In the genomic region with DNA sequence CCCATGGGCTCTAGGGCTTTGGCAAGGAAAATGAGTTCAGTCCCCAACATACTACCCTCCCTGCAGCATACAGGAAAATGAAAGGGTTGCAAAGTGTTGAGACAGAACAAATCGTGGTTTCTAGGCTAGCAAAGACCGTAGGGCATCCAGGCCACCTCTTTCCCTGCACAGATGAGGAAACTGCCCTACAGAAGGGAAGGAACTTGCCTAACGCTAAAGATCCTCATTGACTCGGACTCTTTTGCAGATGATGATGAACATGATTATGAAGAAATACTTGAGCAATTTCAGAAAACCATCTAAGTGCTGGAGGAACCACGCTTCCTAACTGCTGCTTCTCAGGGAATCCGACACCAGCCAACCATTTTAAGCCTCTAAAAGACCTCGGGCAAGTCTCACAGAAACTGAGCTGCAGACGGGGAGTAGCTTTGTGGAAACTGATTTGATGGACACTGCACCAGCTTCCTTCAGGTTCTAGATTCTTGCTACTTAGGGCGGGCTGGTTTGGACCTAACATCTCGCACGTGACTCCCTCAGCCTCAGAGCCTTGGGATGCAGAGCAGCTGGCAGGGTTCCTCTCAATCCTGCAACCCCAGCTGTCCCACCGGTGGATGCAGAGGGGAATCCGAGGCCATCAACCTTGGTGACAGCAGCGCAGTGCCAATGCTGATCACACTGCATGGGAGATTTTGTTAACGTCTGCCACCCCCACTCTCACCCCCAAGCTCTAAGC, we compare ENCODE assay signal across 12 cellular contexts. TPM values are rescaled to one million over a fixed set of nuclear protein-coding genes. Genes with fewer than 3 reads are reported as not detected.
A peak's percentile ranks its signal among the peaks of the same experiment; 100 is the strongest.
DNase-seq lines count a peak whose midpoint lies in the region; ATAC-seq and TF ChIP-seq lines count a peak whose summit lies in the region.
"Had no signal": no experiment of that assay in that cellular context is flagged by ENCODE, and none has a peak within 500 bp of the region (broad histone marks: within the 10 kb centered on the region; RNA-seq: fewer than 3 reads in every experiment).

No MANE protein-coding gene starts in this region.

- H3K27me3 Mint-ChIP-seq in T-helper 1 cell treated with Interleukin-12 subunit alpha and Interleukin-12 subunit beta and Interleukin-4 antibody, amounts not matched to agents 30 μg/mL and 1 μg/mL, for 36 hours (ENCODE audit: low read depth): no peaks in the 10 kb centered on the region
- no peaks in the 10 kb centered on the region for H3K27me3 Mint-ChIP-seq in T-helper 17 cell

- H3K9me3 ChIP-seq in T-helper 17 cell (ENCODE audit: control insufficient read depth, low read length, poor library complexity, severe bottlenecking): no peaks in the 10 kb centered on the region
- H3K9me3 ChIP-seq in left ventricle myocardium inferior (replicated peaks): no peaks in the 10 kb centered on the region
- no peaks in the 10 kb centered on the region for H3K9me3 ChIP-seq in spleen

- in situ Hi-C loops in ACHN (cut with HindIII; ENCODE audit: low pct_ligation_motif_present, low pct_unique_long_range_greater_than_20kb, low sequenced_read_pairs): no loop called here

- 51 to 80% (median 63%) methylated on average over 14 to 15 of the region's 15 CpGs for WGBS in spleen, 5 donors

- no peak for TF ChIP-seq CTCF in left ventricle myocardium inferior (IDR thresholded peaks at IDR 0.05; ENCODE audit: borderline replicate concordance)
- no peak for TF ChIP-seq CTCF in spleen (IDR thresholded peaks at IDR 0.05 in 8 of 11, conservative IDR thresholded peaks at IDR 0.05 in 3 of 11)

- H3K27me3 ChIP-seq in left ventricle myocardium inferior (ENCODE audit: low read depth): no peaks in the 10 kb centered on the region
- no peaks in the 10 kb centered on the region for H3K27me3 ChIP-seq in spleen (replicated peaks in 1 of 7)

- peak overlapping the region; percentile 70 for H3K4me3 Mint-ChIP-seq in T-helper 1 cell treated with Interleukin-12 subunit alpha and Interleukin-12 subunit beta and Interleukin-4 antibody, amounts not matched to agents 30 μg/mL and 1 μg/mL, for 36 hours
- peak overlapping the region; percentile 28 for H3K4me3 Mint-ChIP-seq in T-helper 17 cell

- peak in 1 of 3 donors; percentile 31 for TF ChIP-seq POLR2A in spleen (IDR thresholded peaks at IDR 0.05)

- H3K36me3 Mint-ChIP-seq in T-helper 1 cell treated with Interleukin-12 subunit alpha and Interleukin-12 subunit beta and Interleukin-4 antibody, amounts not matched to agents 30 μg/mL and 1 μg/mL, for 36 hours (ENCODE audit: low read depth): peaks cover 69% of the 10 kb centered on the region
- peaks cover 5% of the 10 kb centered on the region for H3K36me3 Mint-ChIP-seq in T-helper 17 cell (ENCODE audit: low read depth)

- intact Hi-C loops in left ventricle myocardium inferior (cut with micrococcal nuclease) (no loop called here), spleen (cut with DNase I; ENCODE audit: low total_unique reads) (no loop called here)

- peak overlapping the region; percentile 92 for H3K27ac Mint-ChIP-seq in T-helper 1 cell treated with Interleukin-12 subunit alpha and Interleukin-12 subunit beta and Interleukin-4 antibody, amounts not matched to agents 30 μg/mL and 1 μg/mL, for 36 hours
- H3K27ac Mint-ChIP-seq in T-helper 17 cell: peak overlapping the region; percentile 90

- H3K4me3 ChIP-seq in left ventricle myocardium inferior (no peak overlapping the region), spleen (peak overlapping the region in 4 of 8 donors; percentile 7 to 61 (median 24))

- H3K27ac ChIP-seq in left ventricle myocardium inferior (replicated peaks) (peak overlapping the region; percentile 63), spleen (peak overlapping the region; percentile 51 to 97 (median 92))

- H3K36me3 ChIP-seq in left ventricle myocardium inferior: peaks cover 19% of the 10 kb centered on the region
- peaks cover 0 to 98% (median 39%) of the 10 kb centered on the region in 6 donors for H3K36me3 ChIP-seq in spleen

- no peaks in the 10 kb centered on the region for H3K9me3 Mint-ChIP-seq in T-helper 1 cell treated with Interleukin-12 subunit alpha and Interleukin-12 subunit beta and Interleukin-4 antibody, amounts not matched to agents 30 μg/mL and 1 μg/mL, for 36 hours

- DNase-seq in T-helper 1 cell (no peak), T-helper 17 cell (no peak), left ventricle myocardium inferior (no peak), spleen (peak; percentile 72), ACHN (no peak)
- DNase-seq in activated CD4-positive, CD25-positive, alpha-beta regulatory T cell (lab: John Stamatoyannopoulos, UW): no peak
- DNase-seq in stimulated activated CD4-positive, alpha-beta T cell treated with anti-CD3 and anti-CD28 coated beads, Interleukin-2, amount 100 ng/mL, for 48 hours: no peak
- DNase-seq: activated naive CD4-positive, alpha-beta T cell; NCI-H526 treated with DMSO at 0.1 percent for 48 hours; T1000 had no signal

- ATAC-seq in T-helper 17 cell: no peak

- peaks cover 61% of the 10 kb centered on the region for H3K4me1 Mint-ChIP-seq in T-helper 1 cell treated with Interleukin-12 subunit alpha and Interleukin-12 subunit beta and Interleukin-4 antibody, amounts not matched to agents 30 μg/mL and 1 μg/mL, for 36 hours (ENCODE audit: low read depth)
- H3K4me1 Mint-ChIP-seq in T-helper 17 cell: peaks cover 55% of the 10 kb centered on the region

- H3K4me1 ChIP-seq in left ventricle myocardium inferior (no peaks in the 10 kb centered on the region), spleen (peaks cover 18 to 97% (median 85%) of the 10 kb centered on the region in 6 donors)

RNA-seq across cellular contexts. Expression of gene THEMIS2, which starts 13.4 kb away (rescaled TPM):
- 10 to 100 TPM; 33.6 to 72.0 TPM for total RNA-seq in T-helper 17 cell
- total RNA-seq in left ventricle myocardium inferior: 4.9 TPM
- 100 to 1,000 TPM; 166 to 433 (median 273) TPM for total RNA-seq in spleen
- 100 to 1,000 TPM in 1 of 3 donors, 10 to 100 TPM in 2; 82.4 to 122 (median 88.8) TPM for polyA plus RNA-seq in spleen

RNA-seq across cellular contexts. Expression of gene RPA2, which starts 28.6 kb away (rescaled TPM):
- total RNA-seq in T-helper 17 cell (10 to 100 TPM; 21.3 to 33.3 TPM), left ventricle myocardium inferior (21.2 TPM), spleen (10 to 100 TPM; 32.2 to 49.1 (median 38.1) TPM)
- 10 to 100 TPM; 47.5 to 61.8 (median 60.9) TPM for polyA plus RNA-seq in spleen

RNA-seq across cellular contexts. Expression of gene SMPDL3B, which starts 49.0 kb away (rescaled TPM):
- total RNA-seq in T-helper 17 cell (not detected), left ventricle myocardium inferior (not detected), spleen (1 to 10 TPM in 6 of 7 donors, under 1 TPM in 1; 0.46 to 2.5 (median 1.4) TPM)
- polyA plus RNA-seq in spleen: under 1 TPM in 2 of 3 donors, not detected in 1; 0.13 to 0.21 TPM
- total RNA-seq: endothelial cell of umbilical vein had no signal

RNA-seq across cellular contexts. Expression of gene PPP1R8, which starts 55.2 kb away (rescaled TPM):
- 10 to 100 TPM; 19.6 to 21.4 TPM for total RNA-seq in T-helper 17 cell
- total RNA-seq in left ventricle myocardium inferior: 24.0 TPM
- total RNA-seq in spleen: 10 to 100 TPM; 24.7 to 39.1 (median 30.1) TPM
- 10 to 100 TPM; 22.5 to 33.8 (median 29.1) TPM for polyA plus RNA-seq in spleen
